2 cellular contexts compared by ENCODE assay signal in the genomic region with DNA sequence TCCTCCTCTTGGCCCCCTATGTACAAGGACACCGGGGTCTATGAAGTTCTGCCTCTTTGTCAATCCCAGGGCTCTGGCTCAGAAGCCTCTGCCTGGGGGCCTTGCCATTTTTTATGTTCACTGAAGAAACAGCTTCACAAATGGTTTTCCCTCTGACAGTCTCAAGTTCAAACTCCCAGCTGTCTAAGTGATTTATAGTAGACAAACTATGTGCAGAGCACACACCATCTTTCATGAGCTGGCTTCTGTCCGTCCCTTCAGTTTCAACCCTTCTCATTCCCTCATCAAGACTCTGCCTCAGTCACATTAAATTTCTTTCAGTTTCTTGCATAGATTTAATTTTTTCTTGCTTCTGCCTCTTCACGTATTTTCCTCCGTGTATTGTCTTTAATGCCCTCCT.
TF ChIP-seq lines count a peak whose summit lies in the region.

No MANE protein-coding gene starts in this region.

TF ChIP-seq in K562, 482 proteins besides CTCF, POLR2A, EP300 and RAD21:
- TF ChIP-seq, protein P1, sequence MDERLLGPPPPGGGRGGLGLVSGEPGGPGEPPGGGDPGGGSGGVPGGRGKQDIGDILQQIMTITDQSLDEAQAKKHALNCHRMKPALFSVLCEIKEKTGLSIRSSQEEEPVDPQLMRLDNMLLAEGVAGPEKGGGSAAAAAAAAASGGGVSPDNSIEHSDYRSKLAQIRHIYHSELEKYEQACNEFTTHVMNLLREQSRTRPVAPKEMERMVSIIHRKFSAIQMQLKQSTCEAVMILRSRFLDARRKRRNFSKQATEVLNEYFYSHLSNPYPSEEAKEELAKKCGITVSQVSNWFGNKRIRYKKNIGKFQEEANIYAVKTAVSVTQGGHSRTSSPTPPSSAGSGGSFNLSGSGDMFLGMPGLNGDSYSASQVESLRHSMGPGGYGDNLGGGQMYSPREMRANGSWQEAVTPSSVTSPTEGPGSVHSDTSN (CRISPR knock-in tag; IDR thresholded peaks at IDR 0.05; ENCODE audit: low read depth): no peak
- TF ChIP-seq, protein P1 (tag; conservative IDR thresholded peaks at IDR 0.05; ENCODE audit: low read depth): peak; percentile 32; the same call in 1 of the 2 replicates
- TF ChIP-seq, protein P2, sequence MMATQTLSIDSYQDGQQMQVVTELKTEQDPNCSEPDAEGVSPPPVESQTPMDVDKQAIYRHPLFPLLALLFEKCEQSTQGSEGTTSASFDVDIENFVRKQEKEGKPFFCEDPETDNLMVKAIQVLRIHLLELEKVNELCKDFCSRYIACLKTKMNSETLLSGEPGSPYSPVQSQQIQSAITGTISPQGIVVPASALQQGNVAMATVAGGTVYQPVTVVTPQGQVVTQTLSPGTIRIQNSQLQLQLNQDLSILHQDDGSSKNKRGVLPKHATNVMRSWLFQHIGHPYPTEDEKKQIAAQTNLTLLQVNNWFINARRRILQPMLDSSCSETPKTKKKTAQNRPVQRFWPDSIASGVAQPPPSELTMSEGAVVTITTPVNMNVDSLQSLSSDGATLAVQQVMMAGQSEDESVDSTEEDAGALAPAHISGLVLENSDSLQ (IDR thresholded peaks at IDR 0.05): 0 out of 2 replicates have a peak, but pooled peaks have one; percentile 24
- TF ChIP-seq MEIS2 (IDR thresholded peaks at IDR 0.05; ENCODE audit: partially characterized antibody): peak; percentile 40
- no peak for TF ChIP-seq RBM39 (optimal IDR thresholded peaks at IDR 0.05; ENCODE audit: low read depth, low read length)
- TF ChIP-seq CCAR2 (IDR thresholded peaks at IDR 0.05; ENCODE audit: low read depth, low read length): no peak

TF ChIP-seq in SK-N-SH, 30 proteins besides CTCF, POLR2A, EP300 and RAD21:
- no peak for TF ChIP-seq RFX5 (IDR thresholded peaks at IDR 0.05; ENCODE audit: low read length)
- TF ChIP-seq RCOR1 (IDR thresholded peaks at IDR 0.05; ENCODE audit: low read length): no peak
- TF ChIP-seq FOXJ3 (CRISPR knock-in tag; IDR thresholded peaks at IDR 0.05): no peak
- no peak for TF ChIP-seq TEAD4 (IDR thresholded peaks at IDR 0.05; ENCODE audit: borderline replicate concordance, insufficient read depth)
- TF ChIP-seq PBX3 (IDR thresholded peaks at IDR 0.05): no peak
- TF ChIP-seq, protein P3, sequence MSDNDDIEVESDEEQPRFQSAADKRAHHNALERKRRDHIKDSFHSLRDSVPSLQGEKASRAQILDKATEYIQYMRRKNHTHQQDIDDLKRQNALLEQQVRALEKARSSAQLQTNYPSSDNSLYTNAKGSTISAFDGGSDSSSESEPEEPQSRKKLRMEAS (IDR thresholded peaks at IDR 0.05; ENCODE audit: low read depth): no peak
- TF ChIP-seq CHD2 (IDR thresholded peaks at IDR 0.05; ENCODE audit: low read length, partially characterized antibody): no peak
- no peak for TF ChIP-seq FOSL2 (IDR thresholded peaks at IDR 0.05; ENCODE audit: borderline replicate concordance, low read depth)
- no peak for TF ChIP-seq TCF12 (IDR thresholded peaks at IDR 0.05)
- TF ChIP-seq POLR2AphosphoS5 (IDR thresholded peaks at IDR 0.05; ENCODE audit: low read depth, low read length): no peak
- TF ChIP-seq, protein P4, sequence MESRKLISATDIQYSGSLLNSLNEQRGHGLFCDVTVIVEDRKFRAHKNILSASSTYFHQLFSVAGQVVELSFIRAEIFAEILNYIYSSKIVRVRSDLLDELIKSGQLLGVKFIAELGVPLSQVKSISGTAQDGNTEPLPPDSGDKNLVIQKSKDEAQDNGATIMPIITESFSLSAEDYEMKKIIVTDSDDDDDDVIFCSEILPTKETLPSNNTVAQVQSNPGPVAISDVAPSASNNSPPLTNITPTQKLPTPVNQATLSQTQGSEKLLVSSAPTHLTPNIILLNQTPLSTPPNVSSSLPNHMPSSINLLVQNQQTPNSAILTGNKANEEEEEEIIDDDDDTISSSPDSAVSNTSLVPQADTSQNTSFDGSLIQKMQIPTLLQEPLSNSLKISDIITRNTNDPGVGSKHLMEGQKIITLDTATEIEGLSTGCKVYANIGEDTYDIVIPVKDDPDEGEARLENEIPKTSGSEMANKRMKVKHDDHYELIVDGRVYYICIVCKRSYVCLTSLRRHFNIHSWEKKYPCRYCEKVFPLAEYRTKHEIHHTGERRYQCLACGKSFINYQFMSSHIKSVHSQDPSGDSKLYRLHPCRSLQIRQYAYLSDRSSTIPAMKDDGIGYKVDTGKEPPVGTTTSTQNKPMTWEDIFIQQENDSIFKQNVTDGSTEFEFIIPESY (IDR thresholded peaks at IDR 0.05; ENCODE audit: borderline replicate concordance, low read depth): no peak
TF ChIP-seq in SK-N-SH: peak in this region for 0.
